In genomic region chr7:36420307-36420706, GRCh38 we compare ENCODE assay signal across 34 cellular contexts.
"Had no signal": no experiment of that assay in that cellular context is flagged by ENCODE, and none has a peak within 500 bp of the region (broad histone marks: within the 10 kb centered on the region; RNA-seq: fewer than 3 reads in every experiment).

No MANE protein-coding gene starts in this region.

- H3K4me3 ChIP-seq: adrenal gland, breast epithelium, cardiac muscle cell, colonic mucosa, esophagus squamous epithelium, gastroesophageal sphincter, heart right ventricle had no signal

- ATAC-seq: activated CD4-positive, alpha-beta T cell treated with anti-CD3 and anti-CD28 coated beads for 36 hours; activated CD8-positive, alpha-beta T cell treated with anti-CD3 and anti-CD28 coated beads, Interleukin-2, amount 10 ng/mL, durations not matched to agents 7 days and 5 days; activated naive CD8-positive, alpha-beta T cell treated with anti-CD3 and anti-CD28 coated beads, Interleukin-2, amount 50 U/mL, for 24 hours; activated T-cell treated with anti-CD3 and anti-CD28 coated beads, Interleukin-2, amount 50 U/mL, for 4 hours; activated T-helper 17 cell treated with anti-CD3 and anti-CD28 coated beads, Interleukin-2, amount 50 U/mL, for 72 hours; gastroesophageal sphincter; heart right ventricle; T-helper 17 cell had no signal

- H3K36me3 Mint-ChIP-seq: activated naive CD4-positive, alpha-beta T cell treated with anti-CD3 and anti-CD28 coated beads, Interleukin-2, amount 50 U/mL, for 24 hours had no signal

- H3K9me3 ChIP-seq: adrenal gland, breast epithelium, colonic mucosa, esophagus squamous epithelium, gastroesophageal sphincter, heart right ventricle had no signal

- H3K4me3 Mint-ChIP-seq: activated CD4-positive, alpha-beta memory T cell treated with anti-CD3 and anti-CD28 coated beads for 36 hours; activated CD4-positive, alpha-beta T cell treated with anti-CD3 and anti-CD28 coated beads for 36 hours; activated CD4-positive, alpha-beta T cell treated with anti-CD3 and anti-CD28 coated beads, Interleukin-2, amount 10 ng/mL, durations not matched to agents 24 days and 14 days; activated CD8-positive, alpha-beta T cell treated with anti-CD3 and anti-CD28 coated beads, Interleukin-2, amount 10 ng/mL, durations not matched to agents 7 days and 5 days; activated naive CD4-positive, alpha-beta T cell treated with anti-CD3 and anti-CD28 coated beads for 36 hours; activated naive CD4-positive, alpha-beta T cell treated with anti-CD3 and anti-CD28 coated beads, Interleukin-2, amount 50 U/mL, for 24 hours; activated naive CD8-positive, alpha-beta T cell treated with anti-CD3 and anti-CD28 coated beads for 36 hours; activated naive CD8-positive, alpha-beta T cell treated with anti-CD3 and anti-CD28 coated beads, Interleukin-2, amount 50 U/mL, for 24 hours; activated T-cell treated with anti-CD3 and anti-CD28 coated beads, Interleukin-2, amount 50 U/mL, for 4 hours; activated T-helper 17 cell treated with anti-CD3 and anti-CD28 coated beads, Interleukin-2, amount 50 U/mL, for 72 hours; brain; T-helper 17 cell; T-helper 2 cell treated with Interferon-gamma antibody and Interleukin-4, amounts not matched to agents 5 μg/mL and 100 μg/mL, for 36 hours had no signal

- H3K9me3 Mint-ChIP-seq: activated CD4-positive, alpha-beta memory T cell treated with anti-CD3 and anti-CD28 coated beads for 36 hours; activated CD4-positive, alpha-beta T cell treated with anti-CD3 and anti-CD28 coated beads, Interleukin-2, amount 10 ng/mL, durations not matched to agents 24 days and 14 days; activated naive CD4-positive, alpha-beta T cell treated with anti-CD3 and anti-CD28 coated beads for 36 hours; activated naive CD4-positive, alpha-beta T cell treated with anti-CD3 and anti-CD28 coated beads, Interleukin-2, amount 50 U/mL, for 24 hours; activated naive CD8-positive, alpha-beta T cell treated with anti-CD3 and anti-CD28 coated beads for 36 hours; activated naive CD8-positive, alpha-beta T cell treated with anti-CD3 and anti-CD28 coated beads, Interleukin-2, amount 50 U/mL, for 24 hours; activated T-cell treated with anti-CD3 and anti-CD28 coated beads, Interleukin-2, amount 50 U/mL, for 4 hours; activated T-helper 17 cell treated with anti-CD3 and anti-CD28 coated beads, Interleukin-2, amount 50 U/mL, for 72 hours; brain; T-helper 2 cell treated with Interferon-gamma antibody and Interleukin-4, amounts not matched to agents 5 μg/mL and 100 μg/mL, for 36 hours had no signal

- H3K4me1 Mint-ChIP-seq: activated CD4-positive, alpha-beta T cell treated with anti-CD3 and anti-CD28 coated beads for 36 hours; activated CD4-positive, alpha-beta T cell treated with anti-CD3 and anti-CD28 coated beads, Interleukin-2, amount 10 ng/mL, durations not matched to agents 24 days and 14 days; activated naive CD4-positive, alpha-beta T cell treated with anti-CD3 and anti-CD28 coated beads, Interleukin-2, amount 50 U/mL, for 24 hours; activated naive CD8-positive, alpha-beta T cell treated with anti-CD3 and anti-CD28 coated beads for 36 hours; activated naive CD8-positive, alpha-beta T cell treated with anti-CD3 and anti-CD28 coated beads, Interleukin-2, amount 50 U/mL, for 24 hours; activated T-helper 17 cell treated with anti-CD3 and anti-CD28 coated beads, Interleukin-2, amount 50 U/mL, for 72 hours; brain; T-helper 17 cell had no signal

- H3K36me3 ChIP-seq: adrenal gland, breast epithelium, colonic mucosa, gastroesophageal sphincter had no signal

- H3K27ac Mint-ChIP-seq: activated CD4-positive, alpha-beta memory T cell treated with anti-CD3 and anti-CD28 coated beads for 36 hours; activated CD4-positive, alpha-beta T cell treated with anti-CD3 and anti-CD28 coated beads for 36 hours; activated CD4-positive, alpha-beta T cell treated with anti-CD3 and anti-CD28 coated beads, Interleukin-2, amount 10 ng/mL, durations not matched to agents 24 days and 14 days; activated CD8-positive, alpha-beta T cell treated with anti-CD3 and anti-CD28 coated beads, Interleukin-2, amount 10 ng/mL, durations not matched to agents 7 days and 5 days; activated naive CD4-positive, alpha-beta T cell treated with anti-CD3 and anti-CD28 coated beads for 36 hours; activated naive CD4-positive, alpha-beta T cell treated with anti-CD3 and anti-CD28 coated beads, Interleukin-2, amount 50 U/mL, for 24 hours; activated naive CD8-positive, alpha-beta T cell treated with anti-CD3 and anti-CD28 coated beads for 36 hours; activated naive CD8-positive, alpha-beta T cell treated with anti-CD3 and anti-CD28 coated beads, Interleukin-2, amount 50 U/mL, for 24 hours; activated T-helper 17 cell treated with anti-CD3 and anti-CD28 coated beads, Interleukin-2, amount 50 U/mL, for 72 hours; brain; T-helper 17 cell; T-helper 2 cell treated with Interferon-gamma antibody and Interleukin-4, amounts not matched to agents 5 μg/mL and 100 μg/mL, for 36 hours had no signal

- FAIRE-seq: endometrium, endothelial cell of umbilical vein had no signal

- H3K4me1 ChIP-seq: adrenal gland, breast epithelium, colonic mucosa, esophagus squamous epithelium, gastroesophageal sphincter, heart right ventricle had no signal

- DNase-seq: activated CD4-positive, alpha-beta memory T cell treated with anti-CD3 and anti-CD28 coated beads for 36 hours; activated CD4-positive, alpha-beta T cell treated with anti-CD3 and anti-CD28 coated beads for 36 hours; activated CD4-positive, alpha-beta T cell treated with anti-CD3 and anti-CD28 coated beads, Interleukin-2, amount 10 ng/mL, durations not matched to agents 24 days and 14 days; activated CD4-positive, CD25-positive, alpha-beta regulatory T cell; activated CD4-positive, CD25-positive, alpha-beta regulatory T cell treated with anti-CD3 and anti-CD28 coated beads, Interleukin-2, amount 50 U/mL, for 72 hours; activated CD8-positive, alpha-beta T cell treated with anti-CD3 and anti-CD28 coated beads, Interleukin-2, amount 10 ng/mL, durations not matched to agents 7 days and 5 days; activated effector memory CD4-positive, alpha-beta T cell treated with anti-CD3 and anti-CD28 coated beads, Interleukin-2, amount 50 U/mL, for 16 hours; activated naive CD4-positive, alpha-beta T cell treated with anti-CD3 and anti-CD28 coated beads for 36 hours; activated naive CD8-positive, alpha-beta T cell treated with anti-CD3 and anti-CD28 coated beads for 36 hours; activated naive CD8-positive, alpha-beta T cell treated with anti-CD3 and anti-CD28 coated beads, Interleukin-2, amount 50 U/mL, for 24 hours; activated T-cell treated with anti-CD3 and anti-CD28 coated beads, Interleukin-2, amount 50 U/mL, for 4 hours; adrenal gland; amygdala; aorta; central memory CD4-positive, alpha-beta T cell; cerebellar nuclear complex; colonic mucosa; effector CD8-positive, alpha-beta T cell; esophagus squamous epithelium; foreskin melanocyte; heart right ventricle; T-helper 1 cell; T-helper 17 cell; T1000 had no signal

- H3K27me3 Mint-ChIP-seq: activated CD4-positive, alpha-beta memory T cell treated with anti-CD3 and anti-CD28 coated beads for 36 hours; activated CD4-positive, alpha-beta T cell treated with anti-CD3 and anti-CD28 coated beads for 36 hours; activated CD4-positive, alpha-beta T cell treated with anti-CD3 and anti-CD28 coated beads, Interleukin-2, amount 10 ng/mL, durations not matched to agents 24 days and 14 days; activated naive CD4-positive, alpha-beta T cell treated with anti-CD3 and anti-CD28 coated beads, Interleukin-2, amount 50 U/mL, for 24 hours; activated naive CD8-positive, alpha-beta T cell treated with anti-CD3 and anti-CD28 coated beads for 36 hours; activated naive CD8-positive, alpha-beta T cell treated with anti-CD3 and anti-CD28 coated beads, Interleukin-2, amount 50 U/mL, for 24 hours; activated T-helper 17 cell treated with anti-CD3 and anti-CD28 coated beads, Interleukin-2, amount 50 U/mL, for 72 hours; brain; T-helper 17 cell had no signal

- H3K27me3 ChIP-seq: adrenal gland, breast epithelium, cardiac muscle cell, colonic mucosa, esophagus squamous epithelium, gastroesophageal sphincter, heart right ventricle had no signal

- H3K27ac ChIP-seq: adrenal gland, breast epithelium, cardiac muscle cell, colonic mucosa, epithelial cell of prostate, esophagus squamous epithelium, gastroesophageal sphincter, heart right ventricle had no signal
